ENCODE assay signal across 31 cellular contexts in genomic region chr16:78764478-78764877, GRCh38.
"Had no signal": no experiment of that assay in that cellular context is flagged by ENCODE, and none has a peak within 500 bp of the region (broad histone marks: within the 10 kb centered on the region; RNA-seq: fewer than 3 reads in every experiment).

No MANE protein-coding gene starts in this region.

- H3K36me3 ChIP-seq: ascending aorta, breast epithelium, cardiac muscle cell, esophagus squamous epithelium, gastroesophageal sphincter, WERI-Rb-1 had no signal

- H3K9me3 Mint-ChIP-seq: activated B cell treated with CpG ODN at 0.5 μM for 24 hours; activated CD8-positive, alpha-beta T cell treated with anti-CD3 and anti-CD28 coated beads for 36 hours; activated naive CD4-positive, alpha-beta T cell treated with anti-CD3 and anti-CD28 coated beads, Interleukin-2, amount 10 ng/mL, durations not matched to agents 7 days and 5 days; activated naive CD4-positive, alpha-beta T cell treated with anti-CD3 and anti-CD28 coated beads, Interleukin-2, amount 50 U/mL, for 72 hours; activated naive CD8-positive, alpha-beta T cell treated with anti-CD3 and anti-CD28 coated beads, Interleukin-2, amount 10 ng/mL, durations not matched to agents 7 days and 5 days; T-cell; T-helper 1 cell treated with Interleukin-12 subunit alpha and Interleukin-12 subunit beta and Interleukin-4 antibody, amounts not matched to agents 30 μg/mL and 1 μg/mL, for 36 hours; T-helper 2 cell treated with Interferon-gamma antibody and Interleukin-4, amounts not matched to agents 5 μg/mL and 100 μg/mL, for 36 hours had no signal

- H3K9me3 ChIP-seq: ascending aorta, breast epithelium, esophagus squamous epithelium, gastroesophageal sphincter had no signal

- H3K4me3 Mint-ChIP-seq: activated B cell treated with CpG ODN at 0.5 μM for 24 hours; activated CD8-positive, alpha-beta T cell treated with anti-CD3 and anti-CD28 coated beads for 36 hours; activated naive CD4-positive, alpha-beta T cell treated with anti-CD3 and anti-CD28 coated beads, Interleukin-2, amount 10 ng/mL, durations not matched to agents 7 days and 5 days; activated naive CD8-positive, alpha-beta T cell treated with anti-CD3 and anti-CD28 coated beads, Interleukin-2, amount 10 ng/mL, durations not matched to agents 7 days and 5 days; brain; T-cell; T-helper 1 cell treated with Interleukin-12 subunit alpha and Interleukin-12 subunit beta and Interleukin-4 antibody, amounts not matched to agents 30 μg/mL and 1 μg/mL, for 36 hours; T-helper 2 cell treated with Interferon-gamma antibody and Interleukin-4, amounts not matched to agents 5 μg/mL and 100 μg/mL, for 36 hours had no signal

- H3K27ac ChIP-seq: ascending aorta, breast epithelium, cardiac muscle cell, epithelial cell of prostate, gastroesophageal sphincter, WERI-Rb-1 had no signal

- H3K4me3 ChIP-seq: ascending aorta, breast epithelium, cardiac muscle cell, coronary artery, esophagus squamous epithelium, gastroesophageal sphincter had no signal

- H3K4me1 ChIP-seq: ascending aorta, breast epithelium had no signal

- H3K27me3 ChIP-seq: ascending aorta, breast epithelium, cardiac muscle cell, esophagus squamous epithelium, gastroesophageal sphincter had no signal

- DNase-seq: activated B cell treated with CpG ODN at 0.5 μM for 24 hours; activated CD4-positive, alpha-beta T cell treated with anti-CD3 and anti-CD28 coated beads for 48 hours; activated CD4-positive, alpha-beta T cell treated with anti-CD3 and anti-CD28 coated beads, Interleukin-2, amount 50 U/mL, for 1 hour; activated CD4-positive, alpha-beta T cell treated with anti-CD3 and anti-CD28 coated beads, Interleukin-2, amount 50 U/mL, for 48 hours; activated CD8-positive, alpha-beta T cell treated with anti-CD3 and anti-CD28 coated beads for 36 hours; activated gamma-delta T cell; activated naive CD4-positive, alpha-beta T cell; activated naive CD4-positive, alpha-beta T cell treated with anti-CD3 and anti-CD28 coated beads, Interleukin-2, amount 10 ng/mL, durations not matched to agents 7 days and 5 days; activated naive CD8-positive, alpha-beta T cell treated with anti-CD3 and anti-CD28 coated beads, Interleukin-2, amount 10 ng/mL, durations not matched to agents 7 days and 5 days; activated T-cell treated with anti-CD3 and anti-CD28 coated beads, Interleukin-2, amount 50 U/mL, for 1 hour; activated T-cell treated with anti-CD3 and anti-CD28 coated beads, Interleukin-2, amount 50 U/mL, for 48 hours; central memory CD4-positive, alpha-beta T cell; dermis blood vessel endothelial cell; effector CD4-positive, alpha-beta T cell; esophagus squamous epithelium; foreskin melanocyte; SW 1271; T-cell; T1000; WERI-Rb-1 had no signal

- H3K27ac Mint-ChIP-seq: activated B cell treated with CpG ODN at 0.5 μM for 24 hours; activated CD8-positive, alpha-beta T cell treated with anti-CD3 and anti-CD28 coated beads for 36 hours; activated naive CD4-positive, alpha-beta T cell treated with anti-CD3 and anti-CD28 coated beads, Interleukin-2, amount 10 ng/mL, durations not matched to agents 7 days and 5 days; activated naive CD8-positive, alpha-beta T cell treated with anti-CD3 and anti-CD28 coated beads, Interleukin-2, amount 10 ng/mL, durations not matched to agents 7 days and 5 days; T-cell; T-helper 1 cell treated with Interleukin-12 subunit alpha and Interleukin-12 subunit beta and Interleukin-4 antibody, amounts not matched to agents 30 μg/mL and 1 μg/mL, for 36 hours; T-helper 2 cell treated with Interferon-gamma antibody and Interleukin-4, amounts not matched to agents 5 μg/mL and 100 μg/mL, for 36 hours had no signal

- H3K27me3 Mint-ChIP-seq: activated B cell treated with CpG ODN at 0.5 μM for 24 hours; activated CD8-positive, alpha-beta T cell treated with anti-CD3 and anti-CD28 coated beads for 36 hours; activated naive CD4-positive, alpha-beta T cell treated with anti-CD3 and anti-CD28 coated beads, Interleukin-2, amount 10 ng/mL, durations not matched to agents 7 days and 5 days; brain; T-cell had no signal

- H3K36me3 Mint-ChIP-seq: activated naive CD4-positive, alpha-beta T cell treated with anti-CD3 and anti-CD28 coated beads, Interleukin-2, amount 10 ng/mL, durations not matched to agents 7 days and 5 days; activated naive CD4-positive, alpha-beta T cell treated with anti-CD3 and anti-CD28 coated beads, Interleukin-2, amount 50 U/mL, for 72 hours; activated naive CD8-positive, alpha-beta T cell treated with anti-CD3 and anti-CD28 coated beads, Interleukin-2, amount 10 ng/mL, durations not matched to agents 7 days and 5 days; brain; T-cell had no signal

- ATAC-seq: activated CD4-positive, CD25-positive, alpha-beta regulatory T cell treated with anti-CD3 and anti-CD28 coated beads, Interleukin-2, amount 50 U/mL, for 24 hours; activated CD8-positive, alpha-beta T cell treated with anti-CD3 and anti-CD28 coated beads for 36 hours; activated naive CD4-positive, alpha-beta T cell treated with anti-CD3 and anti-CD28 coated beads, Interleukin-2, amount 50 U/mL, for 72 hours; T-cell had no signal
